8 cellular contexts compared by ENCODE assay signal in the genomic region with DNA sequence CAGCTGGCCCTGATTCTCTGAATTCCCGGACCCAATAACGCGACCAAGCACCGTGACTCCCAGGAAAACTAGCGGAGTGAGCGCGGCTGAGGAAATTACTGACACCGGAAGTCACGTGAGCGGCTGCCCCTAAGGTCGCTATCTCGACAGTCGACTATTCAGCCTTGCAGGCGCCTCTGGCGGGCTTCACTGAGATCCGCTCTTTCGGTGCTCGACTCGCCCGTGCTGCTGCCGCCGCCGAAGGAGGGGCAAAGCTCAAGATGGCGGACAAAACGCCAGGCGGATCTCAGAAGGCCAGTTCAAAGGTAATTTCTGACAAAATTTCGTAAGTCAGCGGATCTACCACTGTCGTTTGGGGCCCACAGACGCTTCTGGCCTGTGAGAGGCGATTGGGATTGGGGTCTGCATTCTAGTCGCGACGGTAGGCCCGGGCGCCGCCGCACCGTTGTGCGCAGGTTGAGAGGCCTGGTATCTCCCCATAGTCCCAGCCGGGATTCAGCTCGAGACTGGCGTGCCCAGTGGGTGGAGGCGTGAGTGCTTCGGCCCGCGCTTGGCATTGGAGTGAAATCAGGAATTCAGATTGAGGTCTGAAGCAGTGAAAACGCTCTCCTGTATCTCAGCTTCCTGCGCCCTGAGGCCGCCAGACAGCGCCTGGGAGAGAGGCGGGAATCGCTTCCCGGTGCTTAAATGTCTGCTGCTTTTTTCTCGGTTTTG. TPM values are rescaled to one million over a fixed set of nuclear protein-coding genes. Genes with fewer than 3 reads are reported as not detected.
DNase-seq lines count a peak whose midpoint lies in the region; ATAC-seq, FAIRE-seq and TF ChIP-seq lines count a peak whose summit lies in the region.

A gene (plus strand): TSS at position 202 of the 714 bp plus-strand sequence. CDS start 59 bp downstream, at position 261.

- H3K36me3 ChIP-seq in pancreas (no peaks in the 10 kb centered on the region), tibial artery (no peaks in the 10 kb centered on the region)

- peaks cover 0 to 14% (median 13%) of the 10 kb centered on the region in 3 donors for H3K4me1 ChIP-seq in pancreas
- H3K4me1 ChIP-seq in tibial artery = peaks cover 0 to 49% (median 39%) of the 10 kb centered on the region in 4 donors

- peak within 1 kb of the TSS; percentile 73 to 92 (median 83) for H3K27ac ChIP-seq in pancreas
- H3K27ac ChIP-seq in tibial artery = peak within 1 kb of the TSS; percentile 90 to 93

- no peaks in the 10 kb centered on the region for H3K9me3 ChIP-seq in pancreas
- H3K9me3 ChIP-seq in tibial artery = no peaks in the 10 kb centered on the region

- peak; percentile 88 for ATAC-seq in HG02759 (IDR thresholded peaks at IDR 0.05; ENCODE audit: unreplicated experiment)
- peak; percentile 97 for ATAC-seq in Right ventricle myocardium inferior
- peak; percentile 97 to 99 (median 98) for ATAC-seq in pancreas

- TF ChIP-seq CTCF in GM12864 (IDR thresholded peaks at IDR 0.05; ENCODE audit: low read depth, low read length, missing control alignments) = no peak
- TF ChIP-seq CTCF in pancreas (IDR thresholded peaks at IDR 0.05) = no peak
- TF ChIP-seq CTCF in tibial artery (IDR thresholded peaks at IDR 0.05) = no peak

- whole genome bisulfite sequencing in pancreas, 2 donors = 0% methylated on average over 55 of the region's 55 CpGs

- FAIRE-seq in pancreas (lab: Jason Lieb, UNC) = peak; percentile 39

- DNase-seq in GM12864 (ENCODE audit: low read depth) (peak; percentile 91), NCI-H1417 (lab: John Stamatoyannopoulos, UW) (peak; percentile 97 to 98 (median 97)), SW 1271 (lab: John Stamatoyannopoulos, UW) (peak; percentile 96 to 98), Right ventricle myocardium inferior (ENCODE audit: missing footprints) (peak; percentile 97), pancreas (peak; percentile 91 to 97 (median 96)), tibial artery (peak; percentile 97 to 98)
- peak; percentile 80 for DNase-seq in activated naive CD8-positive, alpha-beta T cell treated with anti-CD3 and anti-CD28 coated beads, Interleukin-2, amount 50 U/mL, for 16 hours (ENCODE audit: low read depth, low spot score)

- no peaks in the 10 kb centered on the region for H3K27me3 ChIP-seq in pancreas
- no peaks in the 10 kb centered on the region for H3K27me3 ChIP-seq in tibial artery

- intact Hi-C loops in Right ventricle myocardium inferior (cut with DNase I) = loop anchor here (5.0 to 10.0 kb wide), 4 partner anchors 277 to 971 kb away; a partner anchor contains a TSS
- intact Hi-C loops in pancreas (cut with DNase I) = no loop called here
- intact Hi-C loops in tibial artery (cut with DNase I; ENCODE audit: low total_unique reads) = no loop called here

- peak within 1 kb of the TSS; percentile 77 for H3K4me3 ChIP-seq in GM12864 (ENCODE audit: low read depth, low read length)
- peak within 1 kb of the TSS; percentile 79 to 93 (median 88) for H3K4me3 ChIP-seq in pancreas
- H3K4me3 ChIP-seq in tibial artery = peak within 1 kb of the TSS; percentile 71 to 93

RNA-seq across cellular contexts. Expression of the gene that starts here (rescaled TPM):
- total RNA-seq in Right ventricle myocardium inferior (41.9 TPM), pancreas (10 to 100 TPM; 29.4 to 48.2 (median 36.7) TPM)
- 10 to 100 TPM; 19.9 to 36.4 TPM for polyA plus RNA-seq in pancreas

Comparison
In these comparisons a context has a peak if more than half of its experiments do, and no peak if none do; other contexts are left out.
1. Peak in every context shown above with its lines: DNase-seq, ATAC-seq, H3K4me3 ChIP-seq and H3K27ac ChIP-seq.